1 cellular context compared by ENCODE assay signal in the genomic region with DNA sequence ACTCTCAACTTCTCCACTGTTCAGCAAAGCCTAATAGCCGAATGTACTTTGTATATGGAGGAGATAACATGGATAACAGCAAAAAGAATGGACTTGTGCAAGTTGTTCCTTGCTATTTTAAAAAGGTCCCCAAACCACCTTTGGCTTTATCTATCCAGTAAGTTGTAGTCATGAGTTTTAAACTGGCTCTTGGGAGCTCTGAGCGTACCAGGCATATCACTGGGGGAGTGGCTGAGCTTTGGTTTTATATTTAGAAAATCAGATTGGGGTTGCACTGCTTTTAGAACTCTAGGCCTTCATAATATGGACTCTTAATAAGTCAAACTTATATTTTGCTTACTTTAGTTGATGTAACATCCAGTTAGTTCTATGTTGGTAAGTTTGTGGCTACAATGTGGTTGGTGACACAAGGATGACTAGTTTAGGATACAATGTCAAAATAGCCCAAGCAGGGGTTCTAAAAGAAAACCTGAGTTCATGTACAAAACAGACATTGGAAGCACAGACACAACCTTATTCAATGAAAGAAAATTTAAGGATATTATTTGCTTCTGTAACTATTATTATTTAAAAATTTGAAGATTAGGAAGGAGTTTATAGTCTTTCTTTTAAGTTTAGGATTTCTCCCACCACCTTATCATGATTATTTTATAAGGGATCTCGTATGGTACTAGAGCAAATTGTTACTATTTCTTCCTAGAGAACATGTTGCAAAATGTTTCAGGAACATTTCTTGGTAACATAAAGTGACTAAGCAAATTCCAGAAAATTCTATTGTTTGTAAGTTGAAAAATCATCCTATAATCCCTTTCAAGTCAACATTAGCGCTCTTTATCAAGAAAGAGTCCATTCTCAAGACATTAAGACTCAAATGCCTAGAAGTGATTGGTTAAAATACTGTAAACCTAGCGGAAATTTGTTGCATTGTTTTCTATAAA.
TF ChIP-seq lines count a peak whose summit lies in the region.

No MANE protein-coding gene starts in this region.

TF ChIP-seq in endothelial cell of umbilical vein, 7 proteins besides CTCF, POLR2A, EP300 and RAD21:
- TF ChIP-seq POLR2AphosphoS5 (IDR thresholded peaks at IDR 0.05; ENCODE audit: insufficient read depth, low read depth, low read length) = no peak
- no peak for TF ChIP-seq FOS (IDR thresholded peaks at IDR 0.05; ENCODE audit: borderline replicate concordance, insufficient read depth, low read length)
- TF ChIP-seq, protein P1, sequence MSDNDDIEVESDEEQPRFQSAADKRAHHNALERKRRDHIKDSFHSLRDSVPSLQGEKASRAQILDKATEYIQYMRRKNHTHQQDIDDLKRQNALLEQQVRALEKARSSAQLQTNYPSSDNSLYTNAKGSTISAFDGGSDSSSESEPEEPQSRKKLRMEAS (IDR thresholded peaks at IDR 0.05; ENCODE audit: insufficient read depth, insufficient read length) = no peak
- no peak for TF ChIP-seq EZH2 (IDR thresholded peaks at IDR 0.05; ENCODE audit: borderline replicate concordance, low read depth, low read length, severe bottlenecking)
- TF ChIP-seq JUN (IDR thresholded peaks at IDR 0.05; ENCODE audit: borderline replicate concordance, insufficient read depth, insufficient read length, low read depth) = no peak
- TF ChIP-seq GATA2 (IDR thresholded peaks at IDR 0.05; ENCODE audit: insufficient read depth, insufficient read length, low read depth, low read length) = no peak
- no peak for TF ChIP-seq MYC (IDR thresholded peaks at IDR 0.05; ENCODE audit: low read depth, low read length)
